Comparison of ENCODE assay signal across 9 cellular contexts in the genomic region with DNA sequence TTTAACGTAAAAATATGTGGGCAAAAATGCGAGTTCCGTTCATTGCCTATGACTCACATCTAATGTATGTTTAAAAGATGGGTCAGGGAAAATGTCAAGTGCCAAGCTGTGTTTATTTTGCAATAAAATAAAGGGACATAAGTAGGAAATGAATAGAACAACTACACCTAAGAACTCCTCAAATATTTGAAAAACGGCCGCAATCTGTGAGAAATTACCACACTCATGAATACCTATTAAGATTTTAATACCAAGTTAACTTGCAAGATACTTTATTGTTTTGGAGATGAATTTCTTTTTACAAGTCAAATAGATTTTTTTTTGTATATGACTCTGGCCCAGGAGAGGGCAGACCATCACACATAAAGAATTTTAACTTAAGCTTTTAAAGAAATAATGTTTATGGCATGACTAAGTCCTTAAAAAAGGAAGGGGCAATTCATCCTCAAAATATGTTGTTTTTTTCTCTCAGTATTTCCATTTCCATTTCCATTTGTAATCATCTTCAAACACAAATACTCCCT.
DNase-seq lines count a peak whose midpoint lies in the region; ATAC-seq and TF ChIP-seq lines count a peak whose summit lies in the region.
"Had no signal": no experiment of that assay in that cellular context is flagged by ENCODE, and none has a peak within 500 bp of the region (broad histone marks: within the 10 kb centered on the region; RNA-seq: fewer than 3 reads in every experiment).

No MANE protein-coding gene starts in this region.

- H2AFZ ChIP-seq in mammary epithelial cell (ENCODE audit: low read depth, low read length) (no peak overlapping the region), osteoblast (ENCODE audit: low read length) (no peak overlapping the region)

- no peaks in the 10 kb centered on the region for H3K27me3 Mint-ChIP-seq in activated T-cell treated with anti-CD3 and anti-CD28 coated beads, Interleukin-2, amount 50 U/mL, for 72 hours (ENCODE audit: low read depth)

- no peak overlapping the region for H3K27ac Mint-ChIP-seq in activated T-cell treated with anti-CD3 and anti-CD28 coated beads, Interleukin-2, amount 50 U/mL, for 72 hours
- H3K27ac Mint-ChIP-seq: activated CD4-positive, alpha-beta memory T cell treated with anti-CD3 and anti-CD28 coated beads, Interleukin-2, amount 10 ng/mL, durations not matched to agents 7 days and 5 days had no signal

- CTCF ChIA-PET in mammary epithelial cell (lab: Charles Lee; ENCODE audit: low non-redundant PET) = interaction anchor here (0.5 to 0.8 kb wide), 6 partner anchors 9 to 939 kb away, joined by 3 to 5 read pairs (median 3); no protein-coding TSS in a partner anchor

- H3K27me3 ChIP-seq in mammary epithelial cell (ENCODE audit: insufficient read depth, low read length) = no peaks in the 10 kb centered on the region
- no peaks in the 10 kb centered on the region for H3K27me3 ChIP-seq in osteoblast (ENCODE audit: insufficient read depth, low read length)
- peaks cover 23% of the 10 kb centered on the region for H3K27me3 ChIP-seq in WERI-Rb-1 (ENCODE audit: insufficient read depth, low read depth, severe bottlenecking)

- ATAC-seq in activated T-cell treated with anti-CD3 and anti-CD28 coated beads, Interleukin-2, amount 50 U/mL, for 72 hours (replicated peaks in 1 of 2) = no peak
- no peak for ATAC-seq in left colon

- no peaks in the 10 kb centered on the region for H3K9me3 Mint-ChIP-seq in activated T-cell treated with anti-CD3 and anti-CD28 coated beads, Interleukin-2, amount 50 U/mL, for 72 hours
- H3K9me3 Mint-ChIP-seq: activated CD4-positive, alpha-beta memory T cell treated with anti-CD3 and anti-CD28 coated beads, Interleukin-2, amount 10 ng/mL, durations not matched to agents 7 days and 5 days had no signal

- no peaks in the 10 kb centered on the region for H3K9me3 ChIP-seq in mammary epithelial cell (replicated peaks; ENCODE audit: insufficient read depth, low read length)
- H3K9me3 ChIP-seq in osteoblast (ENCODE audit: low read depth, low read length) = no peaks in the 10 kb centered on the region
- no peaks in the 10 kb centered on the region for H3K9me3 ChIP-seq in WERI-Rb-1 (ENCODE audit: severe bottlenecking)

- peaks cover 36% of the 10 kb centered on the region for H3K4me1 ChIP-seq in mammary epithelial cell (ENCODE audit: insufficient read depth, low read length)
- peaks cover 35% of the 10 kb centered on the region for H3K4me1 ChIP-seq in osteoblast (ENCODE audit: insufficient read depth, low read length)

- H3K4me3 ChIP-seq in mammary epithelial cell (replicated peaks in 1 of 3; ENCODE audit: insufficient read depth in 1 of 3, low read depth in 2 of 3, low read length in 3 of 3) (peak overlapping the region in 1 of 3 experiments; percentile 33), osteoblast (ENCODE audit: insufficient read depth, low read length) (no peak overlapping the region), WERI-Rb-1 (ENCODE audit: low read depth, low read length) (no peak overlapping the region)

- H3K4me3 Mint-ChIP-seq in activated T-cell treated with anti-CD3 and anti-CD28 coated beads, Interleukin-2, amount 50 U/mL, for 72 hours = no peak overlapping the region
- H3K4me3 Mint-ChIP-seq: activated CD4-positive, alpha-beta memory T cell treated with anti-CD3 and anti-CD28 coated beads, Interleukin-2, amount 10 ng/mL, durations not matched to agents 7 days and 5 days had no signal

- no peaks in the 10 kb centered on the region for H3K36me3 Mint-ChIP-seq in activated T-cell treated with anti-CD3 and anti-CD28 coated beads, Interleukin-2, amount 50 U/mL, for 72 hours (ENCODE audit: insufficient read depth in 2 of 2)

- H4K20me1 ChIP-seq in mammary epithelial cell (ENCODE audit: insufficient read depth, low read length) (no peaks in the 10 kb centered on the region), osteoblast (ENCODE audit: insufficient read depth, low read length) (no peaks in the 10 kb centered on the region)

- H3K4me2 ChIP-seq in mammary epithelial cell (ENCODE audit: insufficient read depth, low read depth, low read length) (peak overlapping the region; percentile 58), osteoblast (ENCODE audit: insufficient read depth, low read length) (peak overlapping the region; percentile 62)

- DNase-seq in GM04504 (ENCODE audit: low read depth) (peak; percentile 44), NCI-H460 (ENCODE audit: extremely low read depth, low read depth) (peak; percentile 32), mammary epithelial cell (peak; percentile 66), osteoblast (ENCODE audit: insufficient read length, low spot score, missing footprints) (no peak), left colon (no peak), WERI-Rb-1 (no peak)
- no peak for DNase-seq in activated T-cell treated with anti-CD3 and anti-CD28 coated beads, Interleukin-2, amount 50 U/mL, for 72 hours
- DNase-seq in stimulated activated CD4-positive, alpha-beta T cell treated with anti-CD3 and anti-CD28 coated beads, Interleukin-12 subunit alpha, Interleukin-12 subunit beta, amount 100 ng/mL, for 4 hours = no peak
- DNase-seq: activated CD4-positive, alpha-beta memory T cell treated with anti-CD3 and anti-CD28 coated beads, Interleukin-2, amount 10 ng/mL, durations not matched to agents 7 days and 5 days had no signal

- H3K9ac ChIP-seq in mammary epithelial cell (ENCODE audit: insufficient read depth, low read length) = no peak overlapping the region

- BruUV-seq in mammary epithelial cell (replicated peaks; lab: Mats Ljungman, UMichigan) = no TSS peak

- peak; percentile 13 to 20 for TF ChIP-seq CTCF in mammary epithelial cell (conservative IDR thresholded peaks at IDR 0.05 in 1 of 2, IDR thresholded peaks at IDR 0.05 in 1 of 2; ENCODE audit: extremely low read depth in 1 of 2, insufficient read depth in 1 of 2, low read depth in 1 of 2, low read length in 2 of 2)
- TF ChIP-seq CTCF in osteoblast (IDR thresholded peaks at IDR 0.05; ENCODE audit: extremely low read depth, low read depth, low read length) = peak; percentile 54
- TF ChIP-seq CTCF in WERI-Rb-1 (IDR thresholded peaks at IDR 0.05; ENCODE audit: low read depth, low read length) = no peak

- dilution Hi-C loops in mammary epithelial cell (cut with HindIII; ENCODE audit: low sequenced_read_pairs) = no loop called here

- intact Hi-C loops in mammary epithelial cell (cut with micrococcal nuclease) = loop anchor here (1.0 to 5.0 kb wide), 4 partner anchors 46 to 446 kb away; a partner anchor contains a TSS
- intact Hi-C loops in left colon (cut with DNase I, micrococcal nuclease) = no loop called here

- peaks cover 8% of the 10 kb centered on the region for H3K4me1 Mint-ChIP-seq in activated T-cell treated with anti-CD3 and anti-CD28 coated beads, Interleukin-2, amount 50 U/mL, for 72 hours (ENCODE audit: low read depth)

- H3K79me2 ChIP-seq in mammary epithelial cell (ENCODE audit: insufficient read depth, low read length) (no peaks in the 10 kb centered on the region), osteoblast (ENCODE audit: insufficient read depth, low read length) (no peaks in the 10 kb centered on the region)

- H3K27ac ChIP-seq in mammary epithelial cell (ENCODE audit: insufficient read depth, low read depth, low read length) (peak overlapping the region; percentile 67), osteoblast (ENCODE audit: low read depth, low read length) (peak overlapping the region; percentile 82), WERI-Rb-1 (no peak overlapping the region)

- 13% methylated on average over 5 of the region's 5 CpGs for WGBS in mammary epithelial cell (ENCODE audit: low coverage, missing lambda C conversion rate)

- in situ Hi-C loops in mammary epithelial cell (cut with MboI; ENCODE audit: low sequenced_read_pairs in 2 of 2) = no loop called here

- H3K36me3 ChIP-seq in mammary epithelial cell (ENCODE audit: insufficient read depth, low read length) (no peaks in the 10 kb centered on the region), osteoblast (ENCODE audit: insufficient read depth, low read length) (no peaks in the 10 kb centered on the region), WERI-Rb-1 (no peaks in the 10 kb centered on the region)

Comparison
In these comparisons a context has a peak if more than half of its experiments do, and no peak if none do; other contexts are left out.
1. DNase-seq: peak in GM04504 (single experiment), NCI-H460 (single experiment) and mammary epithelial cell (single experiment); none in osteoblast (single experiment), activated T-cell treated with anti-CD3 and anti-CD28 coated beads, Interleukin-2, amount 50 U/mL, for 72 hours (0 of 2), left colon (0 of 2), stimulated activated CD4-positive, alpha-beta T cell treated with anti-CD3 and anti-CD28 coated beads, Interleukin-12 subunit alpha, Interleukin-12 subunit beta, amount 100 ng/mL, for 4 hours (single experiment) and WERI-Rb-1 (single experiment).